Comparison of ENCODE assay signal across 23 cellular contexts in genomic region chr1:188904201-188904600, GRCh38.
A peak's percentile ranks its signal among the peaks of the same experiment; 100 is the strongest.
DNase-seq lines count a peak whose midpoint lies in the region; ATAC-seq and TF ChIP-seq lines count a peak whose summit lies in the region.
"Had no signal": no experiment of that assay in that cellular context is flagged by ENCODE, and none has a peak within 500 bp of the region (broad histone marks: within the 10 kb centered on the region; RNA-seq: fewer than 3 reads in every experiment).

No MANE protein-coding gene starts in this region.

- no peak overlapping the region for H3K9ac ChIP-seq in SK-N-SH
- no peak overlapping the region for H3K9ac ChIP-seq in SU-DHL-6 (ENCODE audit: low read length)
- H3K9ac ChIP-seq in smooth muscle cell (ENCODE audit: low read depth), result no peak overlapping the region
- H3K9ac ChIP-seq: BLaER1 treated with 17β-estradiol and CSF1 and Interleukin-3, amounts not matched to agents 10 nM and 100 nM had no signal

- H2AFZ ChIP-seq in SK-N-SH (ENCODE audit: low read depth), result 0 out of 2 replicates have a peak overlapping the region, but pooled peaks have one; percentile 9
- H2AFZ ChIP-seq in SU-DHL-6 (ENCODE audit: low read depth, low read length, severe bottlenecking), result peak overlapping the region; percentile 63
- H2AFZ ChIP-seq in hepatocyte, result no peak overlapping the region
- H2AFZ ChIP-seq in smooth muscle cell (ENCODE audit: low read depth), result peak overlapping the region; percentile 29

- no peaks in the 10 kb centered on the region for H4K20me1 ChIP-seq in SK-N-SH (ENCODE audit: insufficient read depth)
- no peaks in the 10 kb centered on the region for H4K20me1 ChIP-seq in SU-DHL-6 (ENCODE audit: low read depth, low read length)
- no peaks in the 10 kb centered on the region for H4K20me1 ChIP-seq in hepatocyte (ENCODE audit: insufficient read depth, poor library complexity, severe bottlenecking)
- H4K20me1 ChIP-seq in smooth muscle cell (ENCODE audit: low read depth), result no peaks in the 10 kb centered on the region
- H4K20me1 ChIP-seq: BLaER1 treated with 17β-estradiol and CSF1 and Interleukin-3, amounts not matched to agents 10 nM and 100 nM had no signal

- CTCF ChIA-PET in SK-N-SH (lab: Yijun Ruan, JAX), result no interaction called here

- POLR2A ChIA-PET in SK-N-SH (lab: Yijun Ruan, JAX), result no interaction called here

- no peaks in the 10 kb centered on the region for H3K27me3 ChIP-seq in SK-N-SH (ENCODE audit: insufficient read depth)
- H3K27me3 ChIP-seq in SU-DHL-6 (ENCODE audit: low read length), result no peaks in the 10 kb centered on the region
- H3K27me3 ChIP-seq in hepatocyte, result no peaks in the 10 kb centered on the region
- no peaks in the 10 kb centered on the region for H3K27me3 ChIP-seq in smooth muscle cell (ENCODE audit: low read depth)
- H3K27me3 ChIP-seq: BLaER1 treated with 17β-estradiol and CSF1 and Interleukin-3, amounts not matched to agents 10 nM and 100 nM; heart left ventricle had no signal

- no peaks in the 10 kb centered on the region for H3K79me2 ChIP-seq in SK-N-SH (ENCODE audit: insufficient read depth)
- H3K79me2 ChIP-seq in SU-DHL-6 (ENCODE audit: insufficient read depth, low read length), result no peaks in the 10 kb centered on the region
- no peaks in the 10 kb centered on the region for H3K79me2 ChIP-seq in hepatocyte
- H3K79me2 ChIP-seq in smooth muscle cell (ENCODE audit: low read depth), result no peaks in the 10 kb centered on the region

- TF ChIP-seq RAD21 in SK-N-SH (IDR thresholded peaks at IDR 0.05; ENCODE audit: low read length), result no peak

- no peaks in the 10 kb centered on the region for H3F3A ChIP-seq in SK-N-SH (replicated peaks; ENCODE audit: insufficient read depth)
- H3F3A ChIP-seq in SU-DHL-6 (ENCODE audit: insufficient read depth), result no peaks in the 10 kb centered on the region
- no peaks in the 10 kb centered on the region for H3F3A ChIP-seq in smooth muscle cell (ENCODE audit: low read depth)

- TF ChIP-seq CTCF in SK-N-SH (IDR thresholded peaks at IDR 0.05) (no peak), SU-DHL-6 (IDR thresholded peaks at IDR 0.05; ENCODE audit: insufficient read depth, low read length, poor library complexity, severe bottlenecking) (no peak), hepatocyte (IDR thresholded peaks at IDR 0.05; ENCODE audit: poor library complexity) (no peak), smooth muscle cell (IDR thresholded peaks at IDR 0.05; ENCODE audit: borderline replicate concordance, insufficient read depth, poor library complexity, severe bottlenecking) (no peak)

- H3K27ac ChIP-seq in SK-N-SH (ENCODE audit: low read depth in 2 of 2, low read length in 1 of 2), result no peak overlapping the region
- no peak overlapping the region for H3K27ac ChIP-seq in SU-DHL-6 (ENCODE audit: low read depth, low read length)
- peak overlapping the region; percentile 22 for H3K27ac ChIP-seq in hepatocyte
- H3K27ac ChIP-seq in smooth muscle cell (ENCODE audit: low read depth), result no peak overlapping the region
- H3K27ac ChIP-seq: BLaER1 treated with 17β-estradiol and CSF1 and Interleukin-3, amounts not matched to agents 10 nM and 100 nM; heart left ventricle; prostate gland had no signal

- H3K9me2 ChIP-seq in SK-N-SH, result no peaks in the 10 kb centered on the region
- no peaks in the 10 kb centered on the region for H3K9me2 ChIP-seq in SU-DHL-6 (replicated peaks; ENCODE audit: insufficient read depth, low read length)
- no peaks in the 10 kb centered on the region for H3K9me2 ChIP-seq in hepatocyte (replicated peaks; ENCODE audit: insufficient read depth)

- ATAC-seq in SK-N-SH treated with all-trans-retinoic acid at 6 μM for 48 hours (no peak), GM19452 (IDR thresholded peaks at IDR 0.05; ENCODE audit: unreplicated experiment) (no peak)
- ATAC-seq: GM12878, heart left ventricle, K562, natural killer cell had no signal

- H3K4me2 ChIP-seq in SK-N-SH (no peak overlapping the region), SU-DHL-6 (ENCODE audit: low read depth, low read length, poor library complexity, severe bottlenecking) (no peak overlapping the region), hepatocyte (peak overlapping the region; percentile 26), smooth muscle cell (no peak overlapping the region)
- H3K4me2 ChIP-seq: BLaER1 treated with 17β-estradiol and CSF1 and Interleukin-3, amounts not matched to agents 10 nM and 100 nM had no signal

- DNase-seq in SK-N-SH (no peak), hepatocyte (ENCODE audit: low spot score) (peak; percentile 43), smooth muscle cell (lab: John Stamatoyannopoulos, UW; ENCODE audit: unreplicated experiment) (no peak), NCI-H2171 treated with DMSO at 0.1 percent for 48 hours (lab: John Stamatoyannopoulos, UW) (no peak), ureter (ENCODE audit: low spot score) (no peak)
- DNase-seq: activated B cell treated with CpG ODN at 0.5 μM for 24 hours; activated CD4-positive, alpha-beta memory T cell treated with anti-CD3 and anti-CD28 coated beads for 36 hours; activated naive CD4-positive, alpha-beta T cell; anterior cingulate cortex; H9; heart left ventricle; natural killer cell; NCI-H1930; NCI-H510A; stimulated activated CD4-positive, alpha-beta T cell treated with anti-CD3 and anti-CD28 coated beads, Interleukin-4, amount 100 ng/mL, for 24 hours; T-helper 1 cell had no signal

- no peaks in the 10 kb centered on the region; a peak in 1 of 4 replicates for H3K4me1 ChIP-seq in SK-N-SH (ENCODE audit: control insufficient read depth in 1 of 2, insufficient read depth in 2 of 2, low read depth in 1 of 2, low read length in 1 of 2)
- no peaks in the 10 kb centered on the region for H3K4me1 ChIP-seq in hepatocyte (ENCODE audit: insufficient read depth)
- no peaks in the 10 kb centered on the region for H3K4me1 ChIP-seq in smooth muscle cell (ENCODE audit: low read depth)
- H3K4me1 ChIP-seq: BLaER1 treated with 17β-estradiol and CSF1 and Interleukin-3, amounts not matched to agents 10 nM and 100 nM; heart left ventricle; prostate gland had no signal

- no peaks in the 10 kb centered on the region for H3K9me3 ChIP-seq in SK-N-SH
- no peaks in the 10 kb centered on the region for H3K9me3 ChIP-seq in SU-DHL-6 (ENCODE audit: insufficient read depth, low read length)
- H3K9me3 ChIP-seq in hepatocyte (ENCODE audit: low read depth), result no peaks in the 10 kb centered on the region
- H3K9me3 ChIP-seq in smooth muscle cell (replicated peaks; ENCODE audit: low read depth), result no peaks in the 10 kb centered on the region
- H3K9me3 ChIP-seq: BLaER1 treated with 17β-estradiol and CSF1 and Interleukin-3, amounts not matched to agents 10 nM and 100 nM; heart left ventricle; prostate gland had no signal

- no peak overlapping the region for H3K4me3 ChIP-seq in SK-N-SH (ENCODE audit: low read depth in 2 of 2, low read length in 1 of 2)
- H3K4me3 ChIP-seq in SU-DHL-6 (ENCODE audit: insufficient read depth, low read length, poor library complexity, severe bottlenecking), result no peak overlapping the region
- no peak overlapping the region for H3K4me3 ChIP-seq in hepatocyte
- no peak overlapping the region for H3K4me3 ChIP-seq in smooth muscle cell
- H3K4me3 ChIP-seq: BLaER1 treated with 17β-estradiol and CSF1 and Interleukin-3, amounts not matched to agents 10 nM and 100 nM; GM12878; heart left ventricle; K562; prostate gland had no signal

- 92% methylated on average over 2 of the region's 2 CpGs for WGBS in SK-N-SH (ENCODE audit: low lambda C conversion rate)
- WGBS in hepatocyte (ENCODE audit: low lambda C conversion rate, missing lambda C conversion rate), result 68% methylated on average over 2 of the region's 2 CpGs
- 35% methylated on average over 2 of the region's 2 CpGs for WGBS in smooth muscle cell (ENCODE audit: low lambda C conversion rate)

- no peaks in the 10 kb centered on the region for H3K36me3 ChIP-seq in SK-N-SH (replicated peaks in 1 of 2; ENCODE audit: control insufficient read depth in 1 of 2, insufficient read depth in 2 of 2, low read length in 1 of 2)
- H3K36me3 ChIP-seq in SU-DHL-6 (ENCODE audit: low read length), result no peaks in the 10 kb centered on the region; the same call in 1 of the 2 replicates
- H3K36me3 ChIP-seq in hepatocyte (replicated peaks; ENCODE audit: insufficient read depth, low read depth), result no peaks in the 10 kb centered on the region
- no peaks in the 10 kb centered on the region for H3K36me3 ChIP-seq in smooth muscle cell (ENCODE audit: low read depth)
- H3K36me3 ChIP-seq: BLaER1 treated with 17β-estradiol and CSF1 and Interleukin-3, amounts not matched to agents 10 nM and 100 nM; heart left ventricle; prostate gland had no signal

- TF ChIP-seq EP300 in SK-N-SH (IDR thresholded peaks at IDR 0.05; ENCODE audit: borderline replicate concordance in 1 of 2, low read depth in 1 of 2, low read length in 1 of 2), result no peak

TF ChIP-seq in SK-N-SH, 30 proteins besides CTCF, POLR2A, EP300 and RAD21 (continues in another document):
- TF ChIP-seq GABPA (IDR thresholded peaks at IDR 0.05; ENCODE audit: low read depth), result no peak
- TF ChIP-seq RXRA (IDR thresholded peaks at IDR 0.05; ENCODE audit: borderline replicate concordance, low read depth), result no peak
- TF ChIP-seq JUND (IDR thresholded peaks at IDR 0.05), result no peak
- no peak for TF ChIP-seq TAF1 (IDR thresholded peaks at IDR 0.05; ENCODE audit: borderline replicate concordance, low read depth, low read length)
- no peak for TF ChIP-seq RCOR1 (IDR thresholded peaks at IDR 0.05; ENCODE audit: low read length)
- TF ChIP-seq SMC3 (IDR thresholded peaks at IDR 0.05; ENCODE audit: low read depth, low read length), result no peak
- TF ChIP-seq YY1 (IDR thresholded peaks at IDR 0.05; ENCODE audit: low read depth), result no peak
- TF ChIP-seq TCF12 (IDR thresholded peaks at IDR 0.05), result no peak

TF ChIP-seq in SK-N-SH treated with all-trans-retinoic acid at 6 μM for 48 hours, 23 proteins besides CTCF, POLR2A, EP300 and RAD21:
- no peak for TF ChIP-seq ZFP3 (CRISPR knock-in tag; IDR thresholded peaks at IDR 0.05)
TF ChIP-seq in SK-N-SH treated with all-trans-retinoic acid at 6 μM for 48 hours: peak in this region for 0.
